Comparison of ENCODE assay signal across 1 cellular context in the genomic region with DNA sequence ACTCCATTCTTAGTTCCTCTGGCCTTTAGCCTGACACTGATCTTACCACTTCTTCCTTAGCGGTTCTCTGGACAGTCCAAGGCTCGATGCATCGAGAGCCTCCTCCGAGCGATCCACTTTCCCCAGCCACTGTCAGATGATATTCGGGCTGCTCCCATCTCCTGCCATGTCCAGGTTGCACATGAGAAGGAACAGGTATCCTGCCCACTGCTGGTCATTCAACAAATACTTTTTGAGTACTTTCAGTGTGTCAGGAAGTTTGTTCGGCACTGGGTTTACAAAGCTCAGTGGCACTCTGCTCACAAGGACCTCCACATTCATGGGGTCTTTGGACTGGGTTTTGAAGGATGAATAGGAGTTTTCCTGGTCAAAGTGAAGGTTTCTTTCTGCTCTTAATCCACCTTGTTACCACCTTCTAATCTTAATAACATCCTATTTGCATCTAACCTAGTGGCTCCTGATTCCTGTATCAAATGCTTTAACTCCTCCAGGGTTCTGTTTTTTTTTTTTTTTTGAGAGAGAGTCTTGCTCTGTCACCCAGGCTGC.
TF ChIP-seq lines count a peak whose summit lies in the region.

No MANE protein-coding gene starts in this region.

TF ChIP-seq in GM23338, 12 proteins besides CTCF, POLR2A, EP300 and RAD21 (continued from another document):
- TF ChIP-seq, protein P1, sequence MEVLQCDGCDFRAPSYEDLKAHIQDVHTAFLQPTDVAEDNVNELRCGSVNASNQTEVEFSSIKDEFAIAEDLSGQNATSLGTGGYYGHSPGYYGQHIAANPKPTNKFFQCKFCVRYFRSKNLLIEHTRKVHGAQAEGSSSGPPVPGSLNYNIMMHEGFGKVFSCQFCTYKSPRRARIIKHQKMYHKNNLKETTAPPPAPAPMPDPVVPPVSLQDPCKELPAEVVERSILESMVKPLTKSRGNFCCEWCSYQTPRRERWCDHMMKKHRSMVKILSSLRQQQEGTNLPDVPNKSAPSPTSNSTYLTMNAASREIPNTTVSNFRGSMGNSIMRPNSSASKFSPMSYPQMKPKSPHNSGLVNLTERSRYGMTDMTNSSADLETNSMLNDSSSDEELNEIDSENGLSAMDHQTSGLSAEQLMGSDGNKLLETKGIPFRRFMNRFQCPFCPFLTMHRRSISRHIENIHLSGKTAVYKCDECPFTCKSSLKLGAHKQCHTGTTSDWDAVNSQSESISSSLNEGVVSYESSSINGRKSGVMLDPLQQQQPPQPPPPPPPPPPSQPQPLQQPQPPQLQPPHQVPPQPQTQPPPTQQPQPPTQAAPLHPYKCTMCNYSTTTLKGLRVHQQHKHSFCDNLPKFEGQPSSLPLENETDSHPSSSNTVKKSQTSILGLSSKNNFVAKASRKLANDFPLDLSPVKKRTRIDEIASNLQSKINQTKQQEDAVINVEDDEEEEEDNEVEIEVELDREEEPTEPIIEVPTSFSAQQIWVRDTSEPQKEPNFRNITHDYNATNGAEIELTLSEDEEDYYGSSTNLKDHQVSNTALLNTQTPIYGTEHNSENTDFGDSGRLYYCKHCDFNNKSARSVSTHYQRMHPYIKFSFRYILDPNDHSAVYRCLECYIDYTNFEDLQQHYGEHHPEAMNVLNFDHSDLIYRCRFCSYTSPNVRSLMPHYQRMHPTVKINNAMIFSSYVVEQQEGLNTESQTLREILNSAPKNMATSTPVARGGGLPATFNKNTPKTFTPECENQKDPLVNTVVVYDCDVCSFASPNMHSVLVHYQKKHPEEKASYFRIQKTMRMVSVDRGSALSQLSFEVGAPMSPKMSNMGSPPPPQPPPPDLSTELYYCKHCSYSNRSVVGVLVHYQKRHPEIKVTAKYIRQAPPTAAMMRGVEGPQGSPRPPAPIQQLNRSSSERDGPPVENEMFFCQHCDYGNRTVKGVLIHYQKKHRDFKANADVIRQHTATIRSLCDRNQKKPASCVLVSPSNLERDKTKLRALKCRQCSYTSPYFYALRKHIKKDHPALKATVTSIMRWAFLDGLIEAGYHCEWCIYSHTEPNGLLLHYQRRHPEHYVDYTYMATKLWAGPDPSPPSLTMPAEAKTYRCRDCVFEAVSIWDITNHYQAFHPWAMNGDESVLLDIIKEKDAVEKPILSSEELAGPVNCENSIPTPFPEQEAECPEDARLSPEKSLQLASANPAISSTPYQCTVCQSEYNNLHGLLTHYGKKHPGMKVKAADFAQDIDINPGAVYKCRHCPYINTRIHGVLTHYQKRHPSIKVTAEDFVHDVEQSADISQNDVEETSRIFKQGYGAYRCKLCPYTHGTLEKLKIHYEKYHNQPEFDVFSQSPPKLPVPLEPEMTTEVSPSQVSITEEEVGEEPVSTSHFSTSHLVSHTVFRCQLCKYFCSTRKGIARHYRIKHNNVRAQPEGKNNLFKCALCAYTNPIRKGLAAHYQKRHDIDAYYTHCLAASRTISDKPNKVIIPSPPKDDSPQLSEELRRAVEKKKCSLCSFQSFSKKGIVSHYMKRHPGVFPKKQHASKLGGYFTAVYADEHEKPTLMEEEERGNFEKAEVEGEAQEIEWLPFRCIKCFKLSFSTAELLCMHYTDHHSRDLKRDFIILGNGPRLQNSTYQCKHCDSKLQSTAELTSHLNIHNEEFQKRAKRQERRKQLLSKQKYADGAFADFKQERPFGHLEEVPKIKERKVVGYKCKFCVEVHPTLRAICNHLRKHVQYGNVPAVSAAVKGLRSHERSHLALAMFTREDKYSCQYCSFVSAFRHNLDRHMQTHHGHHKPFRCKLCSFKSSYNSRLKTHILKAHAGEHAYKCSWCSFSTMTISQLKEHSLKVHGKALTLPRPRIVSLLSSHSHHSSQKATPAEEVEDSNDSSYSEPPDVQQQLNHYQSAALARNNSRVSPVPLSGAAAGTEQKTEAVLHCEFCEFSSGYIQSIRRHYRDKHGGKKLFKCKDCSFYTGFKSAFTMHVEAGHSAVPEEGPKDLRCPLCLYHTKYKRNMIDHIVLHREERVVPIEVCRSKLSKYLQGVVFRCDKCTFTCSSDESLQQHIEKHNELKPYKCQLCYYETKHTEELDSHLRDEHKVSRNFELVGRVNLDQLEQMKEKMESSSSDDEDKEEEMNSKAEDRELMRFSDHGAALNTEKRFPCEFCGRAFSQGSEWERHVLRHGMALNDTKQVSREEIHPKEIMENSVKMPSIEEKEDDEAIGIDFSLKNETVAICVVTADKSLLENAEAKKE (CRISPR knock-in tag; IDR thresholded peaks at IDR 0.05), result no peak
- TF ChIP-seq POLR2AphosphoS5 (IDR thresholded peaks at IDR 0.05; ENCODE audit: low read depth) (no peak), JUNB (IDR thresholded peaks at IDR 0.05; ENCODE audit: unreplicated experiment) (no peak), ZNF331 (CRISPR knock-in tag; IDR thresholded peaks at IDR 0.05; ENCODE audit: low read depth) (no peak), CREB1 (CRISPR knock-in tag; IDR thresholded peaks at IDR 0.05; ENCODE audit: low read depth) (no peak), STAT1 (IDR thresholded peaks at IDR 0.05; ENCODE audit: unreplicated experiment) (no peak), EZH2 (IDR thresholded peaks at IDR 0.05; ENCODE audit: low read depth, unreplicated experiment) (no peak), EZH2phosphoT487 (IDR thresholded peaks at IDR 0.05; ENCODE audit: unreplicated experiment) (no peak), ZNF114 (CRISPR knock-in tag; IDR thresholded peaks at IDR 0.05) (no peak)
- TF ChIP-seq, protein P2, sequence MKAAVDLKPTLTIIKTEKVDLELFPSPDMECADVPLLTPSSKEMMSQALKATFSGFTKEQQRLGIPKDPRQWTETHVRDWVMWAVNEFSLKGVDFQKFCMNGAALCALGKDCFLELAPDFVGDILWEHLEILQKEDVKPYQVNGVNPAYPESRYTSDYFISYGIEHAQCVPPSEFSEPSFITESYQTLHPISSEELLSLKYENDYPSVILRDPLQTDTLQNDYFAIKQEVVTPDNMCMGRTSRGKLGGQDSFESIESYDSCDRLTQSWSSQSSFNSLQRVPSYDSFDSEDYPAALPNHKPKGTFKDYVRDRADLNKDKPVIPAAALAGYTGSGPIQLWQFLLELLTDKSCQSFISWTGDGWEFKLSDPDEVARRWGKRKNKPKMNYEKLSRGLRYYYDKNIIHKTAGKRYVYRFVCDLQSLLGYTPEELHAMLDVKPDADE (IDR thresholded peaks at IDR 0.05), result no peak
- TF ChIP-seq, protein P3, sequence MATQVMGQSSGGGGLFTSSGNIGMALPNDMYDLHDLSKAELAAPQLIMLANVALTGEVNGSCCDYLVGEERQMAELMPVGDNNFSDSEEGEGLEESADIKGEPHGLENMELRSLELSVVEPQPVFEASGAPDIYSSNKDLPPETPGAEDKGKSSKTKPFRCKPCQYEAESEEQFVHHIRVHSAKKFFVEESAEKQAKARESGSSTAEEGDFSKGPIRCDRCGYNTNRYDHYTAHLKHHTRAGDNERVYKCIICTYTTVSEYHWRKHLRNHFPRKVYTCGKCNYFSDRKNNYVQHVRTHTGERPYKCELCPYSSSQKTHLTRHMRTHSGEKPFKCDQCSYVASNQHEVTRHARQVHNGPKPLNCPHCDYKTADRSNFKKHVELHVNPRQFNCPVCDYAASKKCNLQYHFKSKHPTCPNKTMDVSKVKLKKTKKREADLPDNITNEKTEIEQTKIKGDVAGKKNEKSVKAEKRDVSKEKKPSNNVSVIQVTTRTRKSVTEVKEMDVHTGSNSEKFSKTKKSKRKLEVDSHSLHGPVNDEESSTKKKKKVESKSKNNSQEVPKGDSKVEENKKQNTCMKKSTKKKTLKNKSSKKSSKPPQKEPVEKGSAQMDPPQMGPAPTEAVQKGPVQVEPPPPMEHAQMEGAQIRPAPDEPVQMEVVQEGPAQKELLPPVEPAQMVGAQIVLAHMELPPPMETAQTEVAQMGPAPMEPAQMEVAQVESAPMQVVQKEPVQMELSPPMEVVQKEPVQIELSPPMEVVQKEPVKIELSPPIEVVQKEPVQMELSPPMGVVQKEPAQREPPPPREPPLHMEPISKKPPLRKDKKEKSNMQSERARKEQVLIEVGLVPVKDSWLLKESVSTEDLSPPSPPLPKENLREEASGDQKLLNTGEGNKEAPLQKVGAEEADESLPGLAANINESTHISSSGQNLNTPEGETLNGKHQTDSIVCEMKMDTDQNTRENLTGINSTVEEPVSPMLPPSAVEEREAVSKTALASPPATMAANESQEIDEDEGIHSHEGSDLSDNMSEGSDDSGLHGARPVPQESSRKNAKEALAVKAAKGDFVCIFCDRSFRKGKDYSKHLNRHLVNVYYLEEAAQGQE (IDR thresholded peaks at IDR 0.05; ENCODE audit: unreplicated experiment), result no peak
